In the genomic region with DNA sequence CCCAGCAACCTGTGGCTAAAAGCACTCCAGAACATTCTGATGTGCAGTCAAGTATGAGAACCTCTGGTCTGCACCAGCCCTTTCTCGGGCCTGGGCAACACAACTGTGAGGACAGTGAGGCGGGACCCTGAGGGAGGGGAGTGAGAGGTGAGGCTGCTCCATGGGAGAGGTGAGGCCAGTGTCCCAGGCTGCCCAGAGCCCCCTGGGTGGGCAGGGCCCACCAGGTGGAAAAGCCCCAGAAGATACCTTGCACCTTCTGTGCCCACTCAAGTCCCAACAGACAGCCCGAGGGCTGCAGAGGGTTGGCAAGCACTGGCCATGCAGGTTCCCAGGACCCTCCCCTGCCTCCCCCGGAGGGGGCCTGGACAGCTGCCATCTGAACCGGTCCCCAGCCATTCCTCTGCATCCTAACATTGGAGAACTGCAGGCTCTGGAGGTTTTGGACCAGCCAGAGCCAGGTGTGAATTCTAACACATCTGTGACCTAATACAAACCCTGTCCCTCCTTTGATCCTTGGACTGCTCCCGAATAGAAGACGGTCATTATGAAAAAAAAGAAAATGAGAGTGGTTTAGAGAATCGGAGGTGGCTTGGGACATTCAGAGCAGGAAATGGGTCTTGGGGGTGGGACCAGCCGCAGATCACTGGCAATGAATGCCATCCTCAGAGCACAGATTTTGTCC, we compare ENCODE assay signal across 12 cellular contexts. TPM values are rescaled to one million over a fixed set of nuclear protein-coding genes. Genes with fewer than 3 reads are reported as not detected.
DNase-seq lines count a peak whose midpoint lies in the region; ATAC-seq, FAIRE-seq and TF ChIP-seq lines count a peak whose summit lies in the region.
"Had no signal": no experiment of that assay in that cellular context is flagged by ENCODE, and none has a peak within 500 bp of the region (broad histone marks: within the 10 kb centered on the region; RNA-seq: fewer than 3 reads in every experiment).

No MANE protein-coding gene starts in this region.

- no peak for TF ChIP-seq EP300 in stomach (IDR thresholded peaks at IDR 0.05)

- no TSS peak for BruUV-seq in Caco-2 (replicated peaks; lab: Mats Ljungman, UMichigan)

- H3K4me3 Mint-ChIP-seq in CD8-positive, alpha-beta memory T cell: no peak overlapping the region
- no peak overlapping the region for H3K4me3 Mint-ChIP-seq in CD4-positive, alpha-beta T cell
- H3K4me3 Mint-ChIP-seq in Caco-2 (ENCODE audit: unreplicated experiment): no peak overlapping the region

- peak overlapping the region in 1 of 2 donors; percentile 63 for H3K9ac ChIP-seq in kidney (ENCODE audit: low read length in 2 of 2)

- no peak for TF ChIP-seq POLR2A in stomach (IDR thresholded peaks at IDR 0.05)

- no peak for TF ChIP-seq CTCF in RWPE2 (IDR thresholded peaks at IDR 0.05; ENCODE audit: poor library complexity, severe bottlenecking)
- no peak for TF ChIP-seq CTCF in kidney (IDR thresholded peaks at IDR 0.05; ENCODE audit: borderline replicate concordance, extremely low read depth, insufficient read depth)
- TF ChIP-seq CTCF in stomach (IDR thresholded peaks at IDR 0.05): no peak
- no peak for TF ChIP-seq CTCF in CD4-positive, alpha-beta T cell (IDR thresholded peaks at IDR 0.05)
- TF ChIP-seq CTCF in Caco-2 (IDR thresholded peaks at IDR 0.05; ENCODE audit: insufficient read depth in 1 of 2, low read depth in 1 of 2, low read length in 1 of 2, severe bottlenecking in 1 of 2, unreplicated experiment in 1 of 2): no peak

- peak overlapping the region in 5 of 8 donors; percentile 1 to 76 (median 36) for H3K27ac Mint-ChIP-seq in CD8-positive, alpha-beta memory T cell
- H3K27ac Mint-ChIP-seq in CD4-positive, alpha-beta T cell: no peak overlapping the region
- no peak overlapping the region for H3K27ac Mint-ChIP-seq in Caco-2 (ENCODE audit: unreplicated experiment)

- no peak for DNase-seq in CD8-positive, alpha-beta memory T cell
- DNase-seq in RWPE2 (ENCODE audit: low spot score): no peak
- DNase-seq in kidney: peak; percentile 72
- DNase-seq in stomach: no peak
- no peak for DNase-seq in CD4-positive, alpha-beta T cell
- DNase-seq in stimulated activated CD8-positive, alpha-beta memory T cell treated with anti-CD3 and anti-CD28 coated beads, Interleukin-4, amount 100 ng/mL, for 48 hours: no peak
- no peak for DNase-seq in Caco-2
- DNase-seq: SIG-M5 had no signal

- H3K27me3 ChIP-seq in CD8-positive, alpha-beta memory T cell (ENCODE audit: insufficient read depth, low read length, poor library complexity, severe bottlenecking): no peaks in the 10 kb centered on the region
- H3K27me3 ChIP-seq in RWPE2 (ENCODE audit: insufficient read depth, poor library complexity, severe bottlenecking): no peaks in the 10 kb centered on the region
- H3K27me3 ChIP-seq in stomach: peaks cover 0 to 14% (median 6%) of the 10 kb centered on the region in 3 donors
- no peaks in the 10 kb centered on the region for H3K27me3 ChIP-seq in CD4-positive, alpha-beta T cell (ENCODE audit: control insufficient read depth, insufficient read depth, low read length)
- no peaks in the 10 kb centered on the region for H3K27me3 ChIP-seq in Caco-2 (replicated peaks; ENCODE audit: control insufficient read depth, insufficient read depth, low read length)

- no peak for FAIRE-seq in kidney (lab: Jason Lieb, UNC)
- FAIRE-seq: D721Med had no signal

- H3K9me3 Mint-ChIP-seq in CD8-positive, alpha-beta memory T cell: peaks cover 0 to 2% (median 0%) of the 10 kb centered on the region in 5 donors
- H3K9me3 Mint-ChIP-seq in CD4-positive, alpha-beta T cell: no peaks in the 10 kb centered on the region
- no peaks in the 10 kb centered on the region for H3K9me3 Mint-ChIP-seq in Caco-2 (ENCODE audit: unreplicated experiment)

- H3K27me3 Mint-ChIP-seq in CD8-positive, alpha-beta memory T cell: peaks cover 3 to 24% of the 10 kb centered on the region in 2 donors
- peaks cover 6% of the 10 kb centered on the region for H3K27me3 Mint-ChIP-seq in CD4-positive, alpha-beta T cell
- no peaks in the 10 kb centered on the region for H3K27me3 Mint-ChIP-seq in Caco-2 (ENCODE audit: insufficient read depth, unreplicated experiment)

- H3K4me1 Mint-ChIP-seq in CD8-positive, alpha-beta memory T cell: peaks cover 15 to 19% (median 18%) of the 10 kb centered on the region in 3 donors
- peaks cover 8% of the 10 kb centered on the region for H3K4me1 Mint-ChIP-seq in CD4-positive, alpha-beta T cell (ENCODE audit: low read depth)
- peaks cover 6% of the 10 kb centered on the region for H3K4me1 Mint-ChIP-seq in Caco-2 (ENCODE audit: low read depth, unreplicated experiment)

- H3K36me3 ChIP-seq in CD8-positive, alpha-beta memory T cell (ENCODE audit: insufficient read depth, low read length): no peaks in the 10 kb centered on the region
- H3K36me3 ChIP-seq in RWPE2 (ENCODE audit: low read depth) (no peaks in the 10 kb centered on the region), kidney (ENCODE audit: control insufficient read depth in 1 of 2, insufficient read depth in 2 of 2, low read length in 2 of 2) (no peaks in the 10 kb centered on the region), stomach (no peaks in the 10 kb centered on the region), Caco-2 (ENCODE audit: control insufficient read depth, insufficient read depth, low read length) (no peaks in the 10 kb centered on the region)
- H3K36me3 ChIP-seq: HAP-1 had no signal

- H3K9me3 ChIP-seq in CD8-positive, alpha-beta memory T cell (ENCODE audit: low read length): no peaks in the 10 kb centered on the region
- H3K9me3 ChIP-seq in RWPE2 (ENCODE audit: severe bottlenecking) (no peaks in the 10 kb centered on the region), kidney (ENCODE audit: control insufficient read depth in 1 of 2, low read length in 2 of 2) (no peaks in the 10 kb centered on the region), stomach (no peaks in the 10 kb centered on the region), Caco-2 (no peaks in the 10 kb centered on the region)
- H3K9me3 ChIP-seq in CD4-positive, alpha-beta T cell (ENCODE audit: control insufficient read depth, low read length): no peaks in the 10 kb centered on the region
- H3K9me3 ChIP-seq: HAP-1 had no signal

- ATAC-seq in RWPE2 (ENCODE audit: low read depth): no peak
- ATAC-seq in CD4-positive, alpha-beta T cell (ENCODE audit: poor library complexity): no peak
- ATAC-seq in GM18502 (IDR thresholded peaks at IDR 0.05; ENCODE audit: poor library complexity, unreplicated experiment): no peak

- 57 to 75% (median 62%) methylated on average over 9 of the region's 9 CpGs for WGBS in stomach, 5 donors

- H3K4me1 ChIP-seq in CD8-positive, alpha-beta memory T cell (ENCODE audit: insufficient read depth, low read length): peaks cover 12% of the 10 kb centered on the region
- H3K4me1 ChIP-seq in RWPE2 (ENCODE audit: insufficient read depth, poor library complexity, severe bottlenecking) (peaks cover 16% of the 10 kb centered on the region), kidney (ENCODE audit: control insufficient read depth in 1 of 2, insufficient read depth in 1 of 2, low read depth in 1 of 2, low read length in 2 of 2) (peaks cover 23 to 31% of the 10 kb centered on the region in 2 donors), stomach (peaks cover 24 to 41% (median 30%) of the 10 kb centered on the region in 4 donors), Caco-2 (peaks cover 23% of the 10 kb centered on the region)
- H3K4me1 ChIP-seq: HAP-1 had no signal

- CTCF ChIA-PET in CD8-positive, alpha-beta memory T cell (lab: Charles Lee): interaction anchor here (0.6 to 7.3 kb wide), 33 partner anchors 10 to 410 kb away, joined by 3 to 270 read pairs (median 5); a partner anchor contains a TSS
- CTCF ChIA-PET in CD4-positive, alpha-beta T cell (lab: Charles Lee): interaction anchor here (0.7 to 7.7 kb wide), 21 partner anchors 7 to 245 kb away, joined by 3 to 99 read pairs (median 4); a partner anchor contains a TSS
- CTCF ChIA-PET in Caco-2 (lab: Charles Lee): interaction anchor here (0.5 to 3.1 kb wide), 16 partner anchors 11 to 257 kb away, joined by 3 to 31 read pairs (median 6); a partner anchor contains a TSS

- no peaks in the 10 kb centered on the region for H3K36me3 Mint-ChIP-seq in CD8-positive, alpha-beta memory T cell
- no peaks in the 10 kb centered on the region for H3K36me3 Mint-ChIP-seq in CD4-positive, alpha-beta T cell (ENCODE audit: low read depth)
- no peaks in the 10 kb centered on the region for H3K36me3 Mint-ChIP-seq in Caco-2 (ENCODE audit: insufficient read depth, unreplicated experiment)

- POLR2A ChIA-PET in CD8-positive, alpha-beta memory T cell (lab: Charles Lee): interaction anchor here (1.1 to 2.2 kb wide), 4 partner anchors 51 to 219 kb away, joined by 5 to 9 read pairs (median 8); a partner anchor contains a TSS
- POLR2A ChIA-PET in CD4-positive, alpha-beta T cell (lab: Charles Lee): interaction anchor here (0.6 to 3.4 kb wide), 9 partner anchors 51 to 264 kb away, joined by 3 to 49 read pairs (median 4); a partner anchor contains a TSS
- POLR2A ChIA-PET in Caco-2 (lab: Charles Lee): interaction anchor here (1.3 kb wide), 1 partner anchor 58 kb away, joined by 10 read pairs; a partner anchor contains a TSS

- intact Hi-C loops in kidney (cut with DNase I) (loop anchor here (5.0 kb wide), 1 partner anchor 218 kb away; no protein-coding TSS in a partner anchor), stomach (cut with DNase I; ENCODE audit: low total_unique reads) (loop anchor here (2.0 to 10.0 kb wide), 2 partner anchors 51 to 219 kb away; no protein-coding TSS in a partner anchor), Caco-2 (cut with micrococcal nuclease; ENCODE audit: unreplicated experiment) (loop anchor here (1.0 kb wide), 1 partner anchor 218 kb away; no protein-coding TSS in a partner anchor)
- intact Hi-C loops in CD4-positive, alpha-beta T cell (cut with DNase I, micrococcal nuclease): loop anchor here (1.0 to 10.0 kb wide), 8 partner anchors 118 to 858 kb away; a partner anchor contains a TSS

- H3K27ac ChIP-seq in CD8-positive, alpha-beta memory T cell (ENCODE audit: low read depth, low read length): no peak overlapping the region
- H3K27ac ChIP-seq in RWPE2 (ENCODE audit: poor library complexity, severe bottlenecking) (peak overlapping the region; percentile 86), kidney (ENCODE audit: low read depth in 2 of 2, low read length in 2 of 2) (peak overlapping the region; percentile 82 to 94), stomach (peak overlapping the region in 3 of 5 donors; percentile 61 to 75 (median 71))
- H3K27ac ChIP-seq in CD4-positive, alpha-beta T cell (ENCODE audit: low read depth, low read length): no peak overlapping the region

- no peak overlapping the region for H3K4me3 ChIP-seq in CD8-positive, alpha-beta memory T cell (ENCODE audit: low read length)
- no peak overlapping the region for H3K4me3 ChIP-seq in RWPE2 (ENCODE audit: severe bottlenecking)
- H3K4me3 ChIP-seq in kidney (ENCODE audit: low read length in 2 of 2): peak overlapping the region in 1 of 2 donors; percentile 18
- H3K4me3 ChIP-seq in stomach: no peak overlapping the region
- H3K4me3 ChIP-seq in Caco-2 (ENCODE audit: low read depth, low read length): no peak overlapping the region
- H3K4me3 ChIP-seq: HAP-1, skin epidermis had no signal

RNA-seq across cellular contexts. Expression of a gene that starts 57.0 kb away (rescaled TPM):
- 10 to 100 TPM in 1 of 2 experiments, 1 to 10 TPM in 1; 9.4 to 10.9 TPM for total RNA-seq in CD8-positive, alpha-beta memory T cell
- 1,007 TPM for polyA plus RNA-seq in CD8-positive, alpha-beta memory T cell
- 172 TPM for total RNA-seq in kidney
- 298 TPM for polyA plus RNA-seq in kidney (ENCODE audit: insufficient read depth, low read depth, low replicate concordance)
- total RNA-seq in stomach: 100 to 1,000 TPM; 167 to 690 (median 553) TPM
- polyA plus RNA-seq in stomach: 100 to 1,000 TPM in 1 of 3 donors, 10 to 100 TPM in 2; 76.4 to 136 (median 81.9) TPM
- 100 to 1,000 TPM; 761 to 768 TPM for total RNA-seq in CD4-positive, alpha-beta T cell
- 28.3 and 29.2 TPM in 2 replicates for total RNA-seq in Caco-2 (2022)

Comparison
In these comparisons a context has a peak if more than half of its experiments do, and no peak if none do; other contexts are left out.
1. H3K27ac ChIP-seq: peak in RWPE2 (single experiment), kidney (2 of 2) and stomach (3 of 5); none in CD8-positive, alpha-beta memory T cell (single experiment) and CD4-positive, alpha-beta T cell (single experiment).
2. H3K27ac Mint-ChIP-seq: peak in CD8-positive, alpha-beta memory T cell (5 of 8); none in CD4-positive, alpha-beta T cell (single experiment) and Caco-2 (single experiment).